ENCODE assay signal across 1 cellular context in genomic region chr19:39077323-39077722, GRCh38.
TF ChIP-seq lines count a peak whose summit lies in the region.

No MANE protein-coding gene starts in this region.

TF ChIP-seq in endothelial cell of umbilical vein, 7 proteins besides CTCF, POLR2A, EP300 and RAD21:
- no peak for TF ChIP-seq MAX (IDR thresholded peaks at IDR 0.05; ENCODE audit: insufficient read depth, insufficient read length)
- no peak for TF ChIP-seq FOS (IDR thresholded peaks at IDR 0.05; ENCODE audit: borderline replicate concordance, insufficient read depth, low read length)
- no peak for TF ChIP-seq POLR2AphosphoS5 (IDR thresholded peaks at IDR 0.05; ENCODE audit: insufficient read depth, low read depth, low read length)
- TF ChIP-seq MYC (IDR thresholded peaks at IDR 0.05; ENCODE audit: low read depth, low read length): no peak
- no peak for TF ChIP-seq EZH2 (IDR thresholded peaks at IDR 0.05; ENCODE audit: borderline replicate concordance, low read depth, low read length, severe bottlenecking)
- no peak for TF ChIP-seq GATA2 (IDR thresholded peaks at IDR 0.05; ENCODE audit: insufficient read depth, insufficient read length, low read depth, low read length)
- no peak for TF ChIP-seq JUN (IDR thresholded peaks at IDR 0.05; ENCODE audit: borderline replicate concordance, insufficient read depth, insufficient read length, low read depth)
